ENCODE assay signal across 1 cellular context in the genomic region with DNA sequence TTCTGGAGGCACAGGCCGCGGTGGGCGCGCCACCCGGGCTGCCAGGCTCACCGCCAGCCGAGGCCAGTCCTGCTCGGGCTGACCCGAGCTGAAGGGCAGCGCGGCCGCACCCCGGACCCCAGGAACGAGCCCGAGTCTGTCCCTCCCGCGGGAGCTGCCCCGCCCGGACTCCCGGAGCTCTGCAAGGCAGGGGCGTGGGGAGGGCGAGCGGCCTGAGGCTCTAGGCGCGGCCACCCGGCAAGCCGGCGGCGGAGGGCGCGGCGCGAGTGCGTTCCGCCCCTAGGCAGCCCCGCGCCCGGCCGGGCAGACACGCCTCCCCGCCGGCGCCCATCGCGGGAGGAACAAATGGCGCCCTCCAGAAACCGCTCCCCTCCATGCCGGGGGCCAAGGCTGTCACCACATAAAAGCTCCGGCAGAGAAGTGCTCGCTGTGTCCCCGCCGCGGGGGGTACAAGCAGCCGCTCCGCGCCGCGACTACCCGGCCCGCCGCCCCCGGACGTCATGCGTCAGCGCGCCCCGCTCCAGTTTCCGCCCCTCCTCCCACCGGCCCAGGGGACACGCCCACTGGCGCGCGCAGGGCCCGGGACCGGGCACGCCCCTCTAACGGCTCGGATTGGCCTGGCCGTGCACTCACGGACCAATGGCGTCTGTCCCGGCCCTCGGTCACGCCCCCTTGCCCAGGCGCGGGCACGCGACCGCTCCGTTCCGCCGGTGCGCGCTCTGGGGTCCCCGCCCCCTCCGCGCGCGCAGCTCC.
A peak's percentile ranks its signal among the peaks of the same experiment; 100 is the strongest.
TF ChIP-seq lines count a peak whose summit lies in the region.

No MANE protein-coding gene starts in this region.

TF ChIP-seq in HepG2, 621 proteins besides CTCF, POLR2A, EP300 and RAD21 (continued from another document):
- TF ChIP-seq, protein P1, sequence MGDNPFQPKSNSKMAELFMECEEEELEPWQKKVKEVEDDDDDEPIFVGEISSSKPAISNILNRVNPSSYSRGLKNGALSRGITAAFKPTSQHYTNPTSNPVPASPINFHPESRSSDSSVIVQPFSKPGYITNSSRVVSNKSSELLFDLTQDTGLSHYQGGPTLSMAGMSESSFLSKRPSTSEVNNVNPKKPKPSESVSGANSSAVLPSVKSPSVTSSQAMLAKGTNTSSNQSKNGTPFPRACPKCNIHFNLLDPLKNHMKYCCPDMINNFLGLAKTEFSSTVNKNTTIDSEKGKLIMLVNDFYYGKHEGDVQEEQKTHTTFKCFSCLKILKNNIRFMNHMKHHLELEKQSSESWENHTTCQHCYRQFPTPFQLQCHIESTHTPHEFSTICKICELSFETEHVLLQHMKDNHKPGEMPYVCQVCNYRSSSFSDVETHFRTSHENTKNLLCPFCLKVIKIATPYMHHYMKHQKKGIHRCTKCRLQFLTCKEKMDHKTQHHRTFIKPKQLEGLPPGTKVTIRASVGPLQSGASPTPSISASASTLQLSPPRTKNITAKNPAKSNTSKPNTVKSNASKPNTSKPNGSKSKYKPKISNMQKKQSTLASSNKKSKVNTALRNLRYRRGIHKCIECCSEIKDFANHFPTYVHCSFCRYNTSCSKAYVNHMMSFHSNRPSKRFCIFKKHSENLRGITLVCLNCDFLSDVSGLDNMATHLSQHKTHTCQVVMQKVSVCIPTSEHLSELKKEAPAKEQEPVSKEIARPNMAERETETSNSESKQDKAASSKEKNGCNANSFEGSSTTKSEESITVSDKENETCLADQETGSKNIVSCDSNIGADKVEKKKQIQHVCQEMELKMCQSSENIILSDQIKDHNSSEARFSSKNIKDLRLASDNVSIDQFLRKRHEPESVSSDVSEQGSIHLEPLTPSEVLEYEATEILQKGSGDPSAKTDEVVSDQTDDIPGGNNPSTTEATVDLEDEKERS (CRISPR knock-in tag; IDR thresholded peaks at IDR 0.05): no peak
- TF ChIP-seq ELF4 (CRISPR knock-in tag; IDR thresholded peaks at IDR 0.05; ENCODE audit: borderline replicate concordance) (no peak), ZNF557 (CRISPR knock-in tag; IDR thresholded peaks at IDR 0.05) (no peak), HES4 (CRISPR knock-in tag; IDR thresholded peaks at IDR 0.05; ENCODE audit: borderline replicate concordance) (peak; percentile 76), GLMP (CRISPR knock-in tag; IDR thresholded peaks at IDR 0.05; ENCODE audit: borderline replicate concordance) (no peak), ZNF383 (CRISPR knock-in tag; IDR thresholded peaks at IDR 0.05; ENCODE audit: borderline replicate concordance) (no peak), DMAP1 (CRISPR knock-in tag; IDR thresholded peaks at IDR 0.05) (no peak), NFE2L2 (IDR thresholded peaks at IDR 0.05; ENCODE audit: low read length) (no peak), PHF21A (CRISPR knock-in tag; IDR thresholded peaks at IDR 0.05) (peak; percentile 46), ISL2 (CRISPR knock-in tag; IDR thresholded peaks at IDR 0.05) (no peak), TBP (CRISPR knock-in tag; IDR thresholded peaks at IDR 0.05) (no peak), ZMAT3 (CRISPR knock-in tag; conservative IDR thresholded peaks at IDR 0.05) (peak; percentile 67; the same call in 1 of the 2 replicates), SP5 (CRISPR knock-in tag; IDR thresholded peaks at IDR 0.05; ENCODE audit: borderline replicate concordance, low read depth) (peak; percentile 40; the same call in 1 of the 2 replicates), GATAD2A (CRISPR knock-in tag; IDR thresholded peaks at IDR 0.05) (no peak)
- TF ChIP-seq, protein P2, sequence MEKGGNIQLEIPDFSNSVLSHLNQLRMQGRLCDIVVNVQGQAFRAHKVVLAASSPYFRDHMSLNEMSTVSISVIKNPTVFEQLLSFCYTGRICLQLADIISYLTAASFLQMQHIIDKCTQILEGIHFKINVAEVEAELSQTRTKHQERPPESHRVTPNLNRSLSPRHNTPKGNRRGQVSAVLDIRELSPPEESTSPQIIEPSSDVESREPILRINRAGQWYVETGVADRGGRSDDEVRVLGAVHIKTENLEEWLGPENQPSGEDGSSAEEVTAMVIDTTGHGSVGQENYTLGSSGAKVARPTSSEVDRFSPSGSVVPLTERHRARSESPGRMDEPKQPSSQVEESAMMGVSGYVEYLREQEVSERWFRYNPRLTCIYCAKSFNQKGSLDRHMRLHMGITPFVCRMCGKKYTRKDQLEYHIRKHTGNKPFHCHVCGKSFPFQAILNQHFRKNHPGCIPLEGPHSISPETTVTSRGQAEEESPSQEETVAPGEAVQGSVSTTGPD (CRISPR knock-in tag; IDR thresholded peaks at IDR 0.05): no peak
- TF ChIP-seq, protein P3, sequence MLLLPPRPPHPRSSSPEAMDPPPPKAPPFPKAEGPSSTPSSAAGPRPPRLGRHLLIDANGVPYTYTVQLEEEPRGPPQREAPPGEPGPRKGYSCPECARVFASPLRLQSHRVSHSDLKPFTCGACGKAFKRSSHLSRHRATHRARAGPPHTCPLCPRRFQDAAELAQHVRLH (CRISPR knock-in tag; IDR thresholded peaks at IDR 0.05; ENCODE audit: borderline replicate concordance, low read depth): no peak; the same call in 1 of the 2 replicates
- TF ChIP-seq, protein P4, sequence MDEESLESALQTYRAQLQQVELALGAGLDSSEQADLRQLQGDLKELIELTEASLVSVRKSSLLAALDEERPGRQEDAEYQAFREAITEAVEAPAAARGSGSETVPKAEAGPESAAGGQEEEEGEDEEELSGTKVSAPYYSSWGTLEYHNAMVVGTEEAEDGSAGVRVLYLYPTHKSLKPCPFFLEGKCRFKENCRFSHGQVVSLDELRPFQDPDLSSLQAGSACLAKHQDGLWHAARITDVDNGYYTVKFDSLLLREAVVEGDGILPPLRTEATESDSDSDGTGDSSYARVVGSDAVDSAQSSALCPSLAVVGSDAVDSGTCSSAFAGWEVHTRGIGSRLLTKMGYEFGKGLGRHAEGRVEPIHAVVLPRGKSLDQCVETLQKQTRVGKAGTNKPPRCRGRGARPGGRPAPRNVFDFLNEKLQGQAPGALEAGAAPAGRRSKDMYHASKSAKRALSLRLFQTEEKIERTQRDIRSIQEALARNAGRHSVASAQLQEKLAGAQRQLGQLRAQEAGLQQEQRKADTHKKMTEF (CRISPR knock-in tag; IDR thresholded peaks at IDR 0.05): peak; percentile 63; the same call in 1 of the 2 replicates
- TF ChIP-seq, protein P5, sequence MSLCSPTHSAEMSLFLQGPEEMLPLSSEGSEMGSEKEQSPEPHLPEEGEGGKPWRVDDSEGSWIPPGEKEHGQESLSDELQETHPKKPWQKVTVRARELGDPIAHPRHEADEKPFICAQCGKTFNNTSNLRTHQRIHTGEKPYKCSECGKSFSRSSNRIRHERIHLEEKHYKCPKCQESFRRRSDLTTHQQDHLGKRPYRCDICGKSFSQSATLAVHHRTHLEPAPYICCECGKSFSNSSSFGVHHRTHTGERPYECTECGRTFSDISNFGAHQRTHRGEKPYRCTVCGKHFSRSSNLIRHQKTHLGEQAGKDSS (CRISPR knock-in tag; IDR thresholded peaks at IDR 0.05; ENCODE audit: borderline replicate concordance, low read depth): 0 out of 2 replicates have a peak, but pooled peaks have one; percentile 5
- TF ChIP-seq, protein P6, sequence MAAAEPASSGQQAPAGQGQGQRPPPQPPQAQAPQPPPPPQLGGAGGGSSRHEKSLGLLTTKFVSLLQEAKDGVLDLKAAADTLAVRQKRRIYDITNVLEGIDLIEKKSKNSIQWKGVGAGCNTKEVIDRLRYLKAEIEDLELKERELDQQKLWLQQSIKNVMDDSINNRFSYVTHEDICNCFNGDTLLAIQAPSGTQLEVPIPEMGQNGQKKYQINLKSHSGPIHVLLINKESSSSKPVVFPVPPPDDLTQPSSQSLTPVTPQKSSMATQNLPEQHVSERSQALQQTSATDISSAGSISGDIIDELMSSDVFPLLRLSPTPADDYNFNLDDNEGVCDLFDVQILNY (CRISPR knock-in tag; conservative IDR thresholded peaks at IDR 0.05): no peak
